Comparison of ENCODE assay signal across 22 cellular contexts in genomic region chr10:86708783-86709778, GRCh38. TPM values are rescaled to one million over a fixed set of nuclear protein-coding genes. Genes with fewer than 3 reads are reported as not detected.
DNase-seq lines count a peak whose midpoint lies in the region; ATAC-seq and TF ChIP-seq lines count a peak whose summit lies in the region.
"Had no signal": no experiment of that assay in that cellular context is flagged by ENCODE, and none has a peak within 500 bp of the region (broad histone marks: within the 10 kb centered on the region; RNA-seq: fewer than 3 reads in every experiment).

No MANE protein-coding gene starts in this region.

- peaks cover 25 to 34% of the 10 kb centered on the region in 2 donors for H3K4me1 Mint-ChIP-seq in natural killer cell
- peaks cover 12 to 18% of the 10 kb centered on the region in 2 donors for H3K4me1 Mint-ChIP-seq in natural killer cell treated with Interleukin-12 subunit alpha and Interleukin-12 subunit beta and Interleukin-15 and Interleukin-18, amount 100 ng/mL, for 72 hours (ENCODE audit: low read depth in 2 of 2)
- peaks cover 5% of the 10 kb centered on the region for H3K4me1 Mint-ChIP-seq in progenitor cell of endocrine pancreas (ENCODE audit: low read depth)

- H3K27me3 Mint-ChIP-seq in natural killer cell (ENCODE audit: low read depth in 2 of 2) (no peaks in the 10 kb centered on the region), progenitor cell of endocrine pancreas (peaks cover 3% of the 10 kb centered on the region)
- H3K27me3 Mint-ChIP-seq in natural killer cell treated with Interleukin-12 subunit alpha and Interleukin-12 subunit beta and Interleukin-15 and Interleukin-18, amount 100 ng/mL, for 72 hours = no peaks in the 10 kb centered on the region
- H3K27me3 Mint-ChIP-seq: activated naive CD8-positive, alpha-beta T cell had no signal

- peak overlapping the region; percentile 0 for H3K27ac ChIP-seq in right cardiac atrium (ENCODE audit: low read length)
- H3K27ac ChIP-seq: HL-60, RWPE1 had no signal

- ATAC-seq in natural killer cell = no peak
- ATAC-seq in natural killer cell treated with Interleukin-12 subunit alpha and Interleukin-12 subunit beta and Interleukin-15 and Interleukin-18, amount 100 ng/mL, for 72 hours = no peak
- no peak for ATAC-seq in right cardiac atrium
- ATAC-seq in GM18873 (IDR thresholded peaks at IDR 0.05; ENCODE audit: low FRiP score, unreplicated experiment) = no peak
- ATAC-seq: stimulated activated effector memory CD8-positive, alpha-beta T cell treated with anti-CD3 and anti-CD28 coated beads, Interleukin-12 subunit alpha, Interleukin-12 subunit beta, amount 100 ng/mL, for 72 hours had no signal

- peak overlapping the region in 1 of 2 donors; percentile 93 for H3K27ac Mint-ChIP-seq in natural killer cell
- peak overlapping the region in 1 of 2 donors; percentile 96 for H3K27ac Mint-ChIP-seq in natural killer cell treated with Interleukin-12 subunit alpha and Interleukin-12 subunit beta and Interleukin-15 and Interleukin-18, amount 100 ng/mL, for 72 hours
- peak overlapping the region; percentile 74 for H3K27ac Mint-ChIP-seq in progenitor cell of endocrine pancreas
- H3K27ac Mint-ChIP-seq: activated naive CD8-positive, alpha-beta T cell had no signal

- H3K9me3 Mint-ChIP-seq in natural killer cell (no peaks in the 10 kb centered on the region), progenitor cell of endocrine pancreas (ENCODE audit: low read depth) (no peaks in the 10 kb centered on the region)
- H3K9me3 Mint-ChIP-seq in natural killer cell treated with Interleukin-12 subunit alpha and Interleukin-12 subunit beta and Interleukin-15 and Interleukin-18, amount 100 ng/mL, for 72 hours = no peaks in the 10 kb centered on the region
- H3K9me3 Mint-ChIP-seq: stimulated activated effector memory CD8-positive, alpha-beta T cell treated with anti-CD3 and anti-CD28 coated beads, Interleukin-12 subunit alpha, Interleukin-12 subunit beta, amount 100 ng/mL, for 72 hours had no signal

- H3K9me3 ChIP-seq in right cardiac atrium (ENCODE audit: control insufficient read depth, low read length) = no peaks in the 10 kb centered on the region
- H3K9me3 ChIP-seq: Caco-2 had no signal

- TF ChIP-seq CTCF in natural killer cell (IDR thresholded peaks at IDR 0.05) (no peak), progenitor cell of endocrine pancreas (IDR thresholded peaks at IDR 0.05; ENCODE audit: unreplicated experiment) (no peak), GM13977 (IDR thresholded peaks at IDR 0.05; ENCODE audit: extremely low read depth, insufficient read depth, missing control alignments) (no peak)

- H3K4me3 ChIP-seq in right cardiac atrium (ENCODE audit: low read length) = no peak overlapping the region

- H3K4me3 Mint-ChIP-seq in natural killer cell = peak overlapping the region; percentile 9
- H3K4me3 Mint-ChIP-seq in natural killer cell treated with Interleukin-12 subunit alpha and Interleukin-12 subunit beta and Interleukin-15 and Interleukin-18, amount 100 ng/mL, for 72 hours = no peak overlapping the region
- H3K4me3 Mint-ChIP-seq in progenitor cell of endocrine pancreas (ENCODE audit: low read depth) = no peak overlapping the region

- in situ Hi-C loops in GM13977 (cut with MboI; ENCODE audit: low pct_unique_long_range_greater_than_20kb, low sequenced_read_pairs, unreplicated experiment) = no loop called here

- intact Hi-C loops in natural killer cell (cut with micrococcal nuclease) (no loop called here), right cardiac atrium (cut with DNase I) (loop anchor here in 1 of 4 donors (5.0 kb wide), 1 partner anchor 188 kb away; no protein-coding TSS in a partner anchor)

- H3K36me3 Mint-ChIP-seq in natural killer cell (no peaks in the 10 kb centered on the region), progenitor cell of endocrine pancreas (ENCODE audit: insufficient read depth) (no peaks in the 10 kb centered on the region)
- no peaks in the 10 kb centered on the region for H3K36me3 Mint-ChIP-seq in natural killer cell treated with Interleukin-12 subunit alpha and Interleukin-12 subunit beta and Interleukin-15 and Interleukin-18, amount 100 ng/mL, for 72 hours
- H3K36me3 Mint-ChIP-seq: activated naive CD8-positive, alpha-beta T cell had no signal

- 79% methylated on average over 11 of the region's 11 CpGs for WGBS in right cardiac atrium

- H3K4me1 ChIP-seq in right cardiac atrium (ENCODE audit: control insufficient read depth, insufficient read depth, low read length) = peaks cover 4% of the 10 kb centered on the region

- no peaks in the 10 kb centered on the region for H3K27me3 ChIP-seq in right cardiac atrium (ENCODE audit: control insufficient read depth, insufficient read depth)

- DNase-seq in natural killer cell = no peak
- no peak for DNase-seq in natural killer cell treated with Interleukin-12 subunit alpha and Interleukin-12 subunit beta and Interleukin-15 and Interleukin-18, amount 100 ng/mL, for 72 hours (ENCODE audit: low spot score)
- no peak for DNase-seq in right cardiac atrium
- DNase-seq in progenitor cell of endocrine pancreas (ENCODE audit: low spot score, unreplicated experiment) = no peak
- no peak for DNase-seq in NK-92 treated with Interleukin-12 subunit alpha and Interleukin-12 subunit beta, amount 100 ng/mL, for 24 hours (lab: John Stamatoyannopoulos, UW)
- no peak for DNase-seq in midbrain (lab: John Stamatoyannopoulos, UW)
- DNase-seq in GM13977 (ENCODE audit: low spot score) = no peak
- DNase-seq: activated T-cell treated with anti-CD3 and anti-CD28 coated beads for 4 hours; Caco-2; erythroblast; MM.1S; NCI-H1694; NCI-H446 treated with DMSO at 0.1 percent for 48 hours; stimulated activated CD4-positive, alpha-beta T cell treated with anti-CD3 and anti-CD28 coated beads, Interleukin-15, amount 100 ng/mL, for 24 hours; SW 1271 had no signal

RNA-seq across cellular contexts. Expression of gene LDB3, which starts 40.8 kb away (rescaled TPM):
- total RNA-seq in natural killer cell (under 1 TPM in 2 of 3 donors, not detected in 1; 0.11 to 0.12 TPM), right cardiac atrium (1,000 to 10,000 TPM in 1 of 4 donors, 100 to 1,000 TPM in 3; 738 to 1,111 (median 934) TPM), progenitor cell of endocrine pancreas (0.26 and 0.31 TPM in 2 replicates)
- not detected for total RNA-seq in natural killer cell treated with Interleukin-12 subunit alpha and Interleukin-12 subunit beta and Interleukin-15 and Interleukin-18, amount 100 ng/mL, for 72 hours
- 1,223 TPM for polyA plus RNA-seq in right cardiac atrium
- total RNA-seq: dermis microvascular lymphatic vessel endothelial cell had no signal

RNA-seq across cellular contexts. Expression of gene BMPR1A, which starts 47.3 kb away (rescaled TPM):
- total RNA-seq in natural killer cell (1 to 10 TPM; 5.5 to 8.1 (median 7.7) TPM), right cardiac atrium (10 to 100 TPM; 60.4 to 92.0 (median 65.6) TPM), progenitor cell of endocrine pancreas (80.7 and 89.7 TPM in 2 replicates)
- 10 to 100 TPM in 1 of 2 donors, 1 to 10 TPM in 1; 8.2 to 11.5 TPM for total RNA-seq in natural killer cell treated with Interleukin-12 subunit alpha and Interleukin-12 subunit beta and Interleukin-15 and Interleukin-18, amount 100 ng/mL, for 72 hours
- 10.8 TPM for polyA plus RNA-seq in right cardiac atrium

RNA-seq across cellular contexts. Expression of gene OPN4, which starts 54.7 kb away (rescaled TPM):
- total RNA-seq in natural killer cell (not detected), right cardiac atrium (1 to 10 TPM in 2 of 4 donors, under 1 TPM in 2; 0.32 to 1.2 (median 0.95) TPM), progenitor cell of endocrine pancreas (not detected in 2 replicates)
- total RNA-seq in natural killer cell treated with Interleukin-12 subunit alpha and Interleukin-12 subunit beta and Interleukin-15 and Interleukin-18, amount 100 ng/mL, for 72 hours = not detected
- polyA plus RNA-seq in right cardiac atrium = 0.93 TPM
- total RNA-seq: Caco-2, dermis microvascular lymphatic vessel endothelial cell, urinary bladder had no signal

Comparison
In these comparisons a context has a peak if more than half of its experiments do, and no peak if none do; other contexts are left out.
1. RNA of gene LDB3, which starts 40.8 kb away (total RNA-seq): 738 to 1,111 TPM in right cardiac atrium; 0.26 to 0.31 TPM in progenitor cell of endocrine pancreas, 0.11 to 0.12 TPM in natural killer cell and not detected in natural killer cell treated with Interleukin-12 subunit alpha and Interleukin-12 subunit beta and Interleukin-15 and Interleukin-18, amount 100 ng/mL, for 72 hours; every median in the first group is over 100 times any median in the second.